Comparison of ENCODE assay signal across 1 cellular context in genomic region chr17:8391711-8392110, GRCh38.
TF ChIP-seq lines count a peak whose summit lies in the region.

No MANE protein-coding gene starts in this region.

TF ChIP-seq in HepG2, 621 proteins besides CTCF, POLR2A, EP300 and RAD21:
- TF ChIP-seq PATZ1 (CRISPR knock-in tag; IDR thresholded peaks at IDR 0.05) (0 out of 2 replicates have a peak, but pooled peaks have one; percentile 10), SETDB1 (CRISPR knock-in tag; IDR thresholded peaks at IDR 0.05; ENCODE audit: borderline replicate concordance) (no peak)
